ENCODE assay signal across 8 cellular contexts in the genomic region with DNA sequence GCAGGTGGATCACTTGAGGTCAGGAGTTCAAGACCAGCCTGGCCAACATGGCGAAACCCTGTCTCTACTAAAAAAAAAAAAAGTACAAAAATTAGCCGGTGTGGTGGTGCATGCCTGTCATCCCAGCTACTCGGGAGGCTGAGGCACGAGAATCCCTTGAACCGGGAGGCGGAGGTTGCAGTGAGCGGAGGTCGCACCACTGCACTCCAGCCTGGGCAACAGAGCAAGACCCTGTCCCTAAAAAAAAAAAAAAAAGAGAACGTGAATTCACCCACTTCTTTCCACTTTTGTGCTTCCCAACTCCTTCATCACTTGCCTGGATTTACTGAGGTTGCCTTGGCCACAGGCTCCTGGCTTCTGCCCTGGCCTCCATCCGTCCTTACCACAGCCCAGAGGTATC. TPM values are rescaled to one million over a fixed set of nuclear protein-coding genes. Genes with fewer than 3 reads are reported as not detected.
DNase-seq lines count a peak whose midpoint lies in the region; ATAC-seq, FAIRE-seq and TF ChIP-seq lines count a peak whose summit lies in the region.
"Not testable (repeated sequence)": the region's sequence is repeated elsewhere in the genome, so short reads cannot be mapped to it uniquely, and the experiment has no call there.

No MANE protein-coding gene starts in this region.

- not testable (repeated sequence) for H3K79me1 ChIP-seq in H1 (ENCODE audit: low read depth, low read length)

- H2BK15ac ChIP-seq in H1 (ENCODE audit: low read length): not testable (repeated sequence)

- 83% methylated on average over 9 of the region's 10 CpGs; no CpG with 5 or more reads in 1 of the 2 experiments for WGBS in H1 (ENCODE audit: extremely low coverage in 1 of 2, insufficient coverage in 1 of 2, insufficient read length in 1 of 2, insufficient replicate concordance in 2 of 2, low coverage in 1 of 2, low lambda C conversion rate in 2 of 2, missing lambda C conversion rate in 1 of 2), 2 experiments

- POLR2A ChIA-PET in CD4-positive, alpha-beta memory T cell (lab: Charles Lee; ENCODE audit: partially characterized antibody): interaction anchor here (0.7 to 1.6 kb wide), 3 partner anchors 25 to 96 kb away, joined by 3 to 5 read pairs (median 3); no protein-coding TSS in a partner anchor
- POLR2A ChIA-PET in activated B cell treated with CpG ODN at 0.5 μM for 24 hours (lab: Charles Lee) (interaction anchor here (0.6 to 0.7 kb wide), 3 partner anchors 60 to 975 kb away, joined by 3 to 4 read pairs (median 3); no protein-coding TSS in a partner anchor), H1 (lab: Charles Lee; ENCODE audit: partially characterized antibody) (interaction anchor here (0.6 to 1.8 kb wide), 3 partner anchors 9 to 143 kb away, joined by 3 to 7 read pairs (median 5); no protein-coding TSS in a partner anchor)

- H4K20me1 ChIP-seq in H1 (replicated peaks in 1 of 2; ENCODE audit: control insufficient read depth in 1 of 2, insufficient read depth in 2 of 2, low read length in 2 of 2): not testable (repeated sequence)

- intact Hi-C loops in CD4-positive, alpha-beta memory T cell (cut with micrococcal nuclease); activated B cell treated with CpG ODN at 0.5 μM for 24 hours (cut with micrococcal nuclease): not testable (repeated sequence)

- not testable (repeated sequence) for H3K14ac ChIP-seq in H1 (ENCODE audit: insufficient read length)

- H2BK5ac ChIP-seq in H1 (ENCODE audit: low read depth, low read length): peak overlapping the region; percentile 55; the same call in 1 of the 2 replicates

- H3K9ac ChIP-seq in H1 (replicated peaks in 1 of 4; ENCODE audit: extremely low read depth in 1 of 4, low read depth in 3 of 4, low read length in 3 of 4): not testable (repeated sequence)

- not testable (repeated sequence) for TF ChIP-seq EP300 in H1 (IDR thresholded peaks at IDR 0.05; ENCODE audit: borderline replicate concordance in 1 of 2, low read depth in 2 of 2, low read length in 2 of 2)

- not testable (repeated sequence) for H2AFZ ChIP-seq in H1 (ENCODE audit: low read length)

- not testable (repeated sequence) for H3K9me3 ChIP-seq in CD4-positive, alpha-beta memory T cell (ENCODE audit: control insufficient read depth in 1 of 2, low read length in 2 of 2); H1 (ENCODE audit: insufficient read depth in 2 of 2, low read depth in 1 of 2, low read length in 1 of 2)

- not testable (repeated sequence) for H3K36me3 Mint-ChIP-seq in CD4-positive, alpha-beta memory T cell; IgD-negative memory B cell; activated B cell treated with CpG ODN at 0.5 μM for 24 hours (ENCODE audit: low read depth); activated naive CD8-positive, alpha-beta T cell; mesothelial cell of epicardium; neural crest cell (ENCODE audit: low read depth); stimulated activated naive B cell treated with anti-CD40 and anti-IgM and Interleukin-4, amounts not matched to agents 10 μg/mL and 1 μg/mL and 100 μg/mL, for 72 hours

- not testable (repeated sequence) for H2BK120ac ChIP-seq in H1 (replicated peaks; ENCODE audit: low read depth, low read length)

- H3K79me2 ChIP-seq in H1 (ENCODE audit: control insufficient read depth in 1 of 2, insufficient read depth in 2 of 2, low read length in 2 of 2): not testable (repeated sequence)

- peak overlapping the region in 1 of 2 experiments; percentile 79; a peak in 1 of 4 replicates for H3K4me2 ChIP-seq in H1 (ENCODE audit: insufficient read depth in 1 of 2, low read depth in 2 of 2, low read length in 2 of 2)

- peak overlapping the region in 3 of 7 donors; percentile 17 to 50 (median 42) for H3K27ac Mint-ChIP-seq in CD4-positive, alpha-beta memory T cell
- H3K27ac Mint-ChIP-seq in IgD-negative memory B cell; activated B cell treated with CpG ODN at 0.5 μM for 24 hours; neural crest cell (ENCODE audit: unreplicated experiment): not testable (repeated sequence)
- H3K27ac Mint-ChIP-seq in activated naive CD8-positive, alpha-beta T cell: peak overlapping the region; percentile 4
- H3K27ac Mint-ChIP-seq in mesothelial cell of epicardium: peak overlapping the region; percentile 4
- H3K27ac Mint-ChIP-seq in stimulated activated naive B cell treated with anti-CD40 and anti-IgM and Interleukin-4, amounts not matched to agents 10 μg/mL and 1 μg/mL and 100 μg/mL, for 72 hours: peak overlapping the region; percentile 56

- H2BK12ac ChIP-seq in H1 (ENCODE audit: low read depth, low read length): peak overlapping the region; percentile 29; the same call in 1 of the 2 replicates

- H3K36me3 ChIP-seq in CD4-positive, alpha-beta memory T cell (ENCODE audit: insufficient read depth, low read length); H1 (ENCODE audit: control insufficient read depth in 2 of 4, insufficient read depth in 4 of 4, low read length in 3 of 4): not testable (repeated sequence)

- not testable (repeated sequence) for H3K23ac ChIP-seq in H1 (ENCODE audit: insufficient read length)

- peaks cover 0 to 22% (median 14%) of the 10 kb centered on the region in 4 donors for H3K4me1 Mint-ChIP-seq in CD4-positive, alpha-beta memory T cell
- H3K4me1 Mint-ChIP-seq in IgD-negative memory B cell; activated naive CD8-positive, alpha-beta T cell (ENCODE audit: low read depth): not testable (repeated sequence)
- H3K4me1 Mint-ChIP-seq in activated B cell treated with CpG ODN at 0.5 μM for 24 hours (peaks cover 26% of the 10 kb centered on the region), mesothelial cell of epicardium (peaks cover 14% of the 10 kb centered on the region), neural crest cell (peaks cover 25% of the 10 kb centered on the region)
- peaks cover 14 to 23% of the 10 kb centered on the region in 2 donors for H3K4me1 Mint-ChIP-seq in stimulated activated naive B cell treated with anti-CD40 and anti-IgM and Interleukin-4, amounts not matched to agents 10 μg/mL and 1 μg/mL and 100 μg/mL, for 72 hours

- peak overlapping the region; percentile 86 for H4K91ac ChIP-seq in H1 (replicated peaks; ENCODE audit: insufficient read length, low read length)

- FAIRE-seq in H1 (lab: Jason Lieb, UNC): not testable (repeated sequence)

- not testable (repeated sequence) for H4K8ac ChIP-seq in H1 (ENCODE audit: extremely low read depth, insufficient read depth, low read length)

- H4K5ac ChIP-seq in H1 (ENCODE audit: insufficient read length, low read depth, low read length): not testable (repeated sequence)

- not testable (repeated sequence) for H3K27me3 Mint-ChIP-seq in CD4-positive, alpha-beta memory T cell; IgD-negative memory B cell; activated B cell treated with CpG ODN at 0.5 μM for 24 hours; activated naive CD8-positive, alpha-beta T cell; mesothelial cell of epicardium (ENCODE audit: low read depth); neural crest cell (ENCODE audit: low read depth)
- H3K27me3 Mint-ChIP-seq in stimulated activated naive B cell treated with anti-CD40 and anti-IgM and Interleukin-4, amounts not matched to agents 10 μg/mL and 1 μg/mL and 100 μg/mL, for 72 hours: peaks cover 10 to 19% of the 10 kb centered on the region in 2 donors

- H3K23me2 ChIP-seq in H1 (ENCODE audit: low read depth, low read length): not testable (repeated sequence)

- H2AK5ac ChIP-seq in H1 (ENCODE audit: low read depth, low read length): peak overlapping the region; percentile 25; the same call in 1 of the 2 replicates

- not testable (repeated sequence) for H3K4ac ChIP-seq in H1 (replicated peaks; ENCODE audit: insufficient read length, low read depth, low read length)

- not testable (repeated sequence) for ATAC-seq in activated B cell treated with CpG ODN at 0.5 μM for 24 hours (ENCODE audit: low read depth); stimulated activated naive B cell treated with anti-CD40 and anti-IgM and Interleukin-4, amounts not matched to agents 10 μg/mL and 1 μg/mL and 100 μg/mL, for 72 hours (replicated peaks)

- H3K27me3 ChIP-seq in CD4-positive, alpha-beta memory T cell (ENCODE audit: insufficient read depth, low read length); H1 (replicated peaks in 1 of 4; ENCODE audit: control insufficient read depth in 3 of 4, extremely low read depth in 1 of 4, insufficient read depth in 3 of 4, low read length in 3 of 4): not testable (repeated sequence)

- not testable (repeated sequence) for TF ChIP-seq CTCF in activated B cell treated with CpG ODN at 0.5 μM for 24 hours (IDR thresholded peaks at IDR 0.05); H1 (IDR thresholded peaks at IDR 0.05; ENCODE audit: control extremely low read depth in 1 of 3, insufficient read depth in 1 of 3, low read depth in 1 of 3, low read length in 3 of 3); mesothelial cell of epicardium (IDR thresholded peaks at IDR 0.05; ENCODE audit: unreplicated experiment); neural crest cell (conservative IDR thresholded peaks at IDR 0.05)

- H3K56ac ChIP-seq in H1 (replicated peaks; ENCODE audit: insufficient read length, low read depth, low read length): not testable (repeated sequence)

- H3K27ac ChIP-seq in CD4-positive, alpha-beta memory T cell (ENCODE audit: low read depth, low read length); H1 (ENCODE audit: low read depth, low read length): not testable (repeated sequence)

- H3K4me3 ChIP-seq in CD4-positive, alpha-beta memory T cell (ENCODE audit: low read length in 2 of 2); H1 (ENCODE audit: extremely low read depth in 1 of 4, insufficient read depth in 2 of 4, low read depth in 3 of 4, low read length in 4 of 4): not testable (repeated sequence)

- 0 out of 2 replicates have a peak overlapping the region, but pooled peaks have one; percentile 53 for H2BK20ac ChIP-seq in H1 (ENCODE audit: low read length)

- H3K4me1 ChIP-seq in CD4-positive, alpha-beta memory T cell (ENCODE audit: insufficient read depth, low read length): peaks cover 11% of the 10 kb centered on the region
- peaks cover 0 to 12% (median 2%) of the 10 kb centered on the region in 4 experiments; a peak in 4 of 7 replicates for H3K4me1 ChIP-seq in H1 (replicated peaks in 1 of 4; ENCODE audit: control insufficient read depth in 3 of 4, insufficient read depth in 4 of 4, low read length in 3 of 4)

- not testable (repeated sequence) for DNase-seq in CD4-positive, alpha-beta memory T cell; activated B cell treated with CpG ODN at 0.5 μM for 24 hours; H1 (ENCODE audit: low read depth in 1 of 2, low spot score in 2 of 2); mesothelial cell of epicardium (ENCODE audit: low spot score in 2 of 2, unreplicated experiment in 2 of 2); neural crest cell (ENCODE audit: low read depth, low spot score); stimulated activated naive B cell treated with anti-CD40 and anti-IgM and Interleukin-4, amounts not matched to agents 10 μg/mL and 1 μg/mL and 100 μg/mL, for 72 hours

- not testable (repeated sequence) for TF ChIP-seq POLR2A in H1 (IDR thresholded peaks at IDR 0.05; ENCODE audit: control extremely low read depth in 1 of 2, low read depth in 2 of 2, low read length in 2 of 2)

- CTCF ChIA-PET in CD4-positive, alpha-beta memory T cell (lab: Charles Lee; ENCODE audit: partially characterized antibody): interaction anchor here (1.0 kb wide), 1 partner anchor 29 kb away, joined by 3 read pairs; no protein-coding TSS in a partner anchor
- CTCF ChIA-PET in activated B cell treated with CpG ODN at 0.5 μM for 24 hours (lab: Charles Lee): not testable (repeated sequence)
- CTCF ChIA-PET in H1 (lab: Charles Lee; ENCODE audit: partially characterized antibody): interaction anchor here (0.8 to 1.8 kb wide), 5 partner anchors 22 to 156 kb away, joined by 3 to 4 read pairs (median 3); a partner anchor contains a TSS

- not testable (repeated sequence) for H3K9me3 Mint-ChIP-seq in CD4-positive, alpha-beta memory T cell; IgD-negative memory B cell; activated B cell treated with CpG ODN at 0.5 μM for 24 hours; activated naive CD8-positive, alpha-beta T cell (ENCODE audit: low read depth); mesothelial cell of epicardium; neural crest cell; stimulated activated naive B cell treated with anti-CD40 and anti-IgM and Interleukin-4, amounts not matched to agents 10 μg/mL and 1 μg/mL and 100 μg/mL, for 72 hours

- not testable (repeated sequence) for TF ChIP-seq RAD21 in H1 (IDR thresholded peaks at IDR 0.05 in 1 of 2, conservative IDR thresholded peaks at IDR 0.05 in 1 of 2; ENCODE audit: low read depth in 2 of 2, low read length in 2 of 2)

- H3K18ac ChIP-seq in H1 (ENCODE audit: extremely low read depth, low read length): 0 out of 2 replicates have a peak overlapping the region, but pooled peaks have one; percentile 49

- H3K4me3 Mint-ChIP-seq in CD4-positive, alpha-beta memory T cell: peak overlapping the region; percentile 35 to 82 (median 64)
- H3K4me3 Mint-ChIP-seq in IgD-negative memory B cell (peak overlapping the region in 3 of 4 donors; percentile 0 to 84 (median 47)), activated B cell treated with CpG ODN at 0.5 μM for 24 hours (peak overlapping the region; percentile 58), mesothelial cell of epicardium (peak overlapping the region; percentile 50), neural crest cell (peak overlapping the region; percentile 77)
- H3K4me3 Mint-ChIP-seq in activated naive CD8-positive, alpha-beta T cell: peak overlapping the region; percentile 79
- peak overlapping the region in 1 of 2 donors; percentile 43 for H3K4me3 Mint-ChIP-seq in stimulated activated naive B cell treated with anti-CD40 and anti-IgM and Interleukin-4, amounts not matched to agents 10 μg/mL and 1 μg/mL and 100 μg/mL, for 72 hours

RNA-seq across cellular contexts. Expression of a gene that starts 44.3 kb away (rescaled TPM):
- 10 to 100 TPM; 19.3 to 22.0 TPM for total RNA-seq in CD4-positive, alpha-beta memory T cell
- polyA plus RNA-seq in CD4-positive, alpha-beta memory T cell: 1 to 10 TPM in 1 of 2 donors, under 1 TPM in 1; 0.55 to 1.3 TPM
- polyA plus RNA-seq in IgD-negative memory B cell (0.11 TPM), H1 (2011; rRNA removed) (95.6 and 158 TPM in 2 replicates)
- total RNA-seq in activated B cell treated with CpG ODN at 0.5 μM for 24 hours (1.4 and 2.7 TPM in 2 replicates), mesothelial cell of epicardium (97.9 to 106 TPM (median 102 TPM) in 3 replicates), neural crest cell (34.6 and 38.5 TPM in 2 replicates)
- 112 and 119 TPM in 2 replicates for total RNA-seq in H1 (2021; fragmentation: NEBNext Ultra II Directional; extraction: Animal tissue kit (Norgen Biotek cat#: 25700))
- polyA plus RNA-seq in H1 (2011; cell fraction: cytosol; rRNA removed): 70.7 TPM
- polyA plus RNA-seq in H1 (2011; cell fraction: nucleus; rRNA removed): 342 TPM
- 42.7 to 97.4 TPM (median 91.9 TPM) in 4 replicates for polyA plus RNA-seq in H1 (2012, experiment 1 of 2)
- 55.8 TPM for polyA plus RNA-seq in H1 (2012, experiment 2 of 2)
- polyA plus RNA-seq in H1 (2013, experiment 1 of 2): 81.7 TPM
- polyA plus RNA-seq in H1 (2013, experiment 2 of 2): 76.2 TPM
- 102 and 137 TPM in 2 replicates for polyA minus RNA-seq in H1 (2011; rRNA and poly(A)+ RNA removed)
- 97.0 TPM for polyA minus RNA-seq in H1 (2011; cell fraction: cytosol; rRNA and poly(A)+ RNA removed)
- polyA minus RNA-seq in H1 (2011; cell fraction: nucleus; rRNA and poly(A)+ RNA removed): 130 TPM
